Comparison of ENCODE assay signal across 14 cellular contexts in the genomic region with DNA sequence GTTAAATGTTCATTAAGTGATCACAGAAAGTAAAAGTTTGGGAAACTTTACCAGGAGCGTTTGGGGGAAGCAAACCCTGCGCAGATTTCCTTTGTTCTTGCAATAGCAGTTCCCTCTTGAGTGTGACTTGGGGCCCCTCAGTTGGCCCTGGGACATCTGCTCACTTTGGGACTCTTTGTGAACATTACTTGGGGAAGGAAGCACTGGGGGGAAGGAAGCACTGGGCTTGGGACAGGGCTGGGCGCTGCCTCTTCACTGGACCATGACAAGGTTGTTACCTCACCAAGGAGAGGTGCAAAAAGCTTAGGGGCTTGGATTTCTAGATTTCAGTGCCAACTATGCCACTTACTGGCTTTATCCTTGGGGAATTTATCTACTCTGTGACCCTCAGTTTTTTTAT.
"Had no signal": no experiment of that assay in that cellular context is flagged by ENCODE, and none has a peak within 500 bp of the region (broad histone marks: within the 10 kb centered on the region; RNA-seq: fewer than 3 reads in every experiment).

No MANE protein-coding gene starts in this region.

- H3K4me1 Mint-ChIP-seq: activated CD4-positive, alpha-beta T cell treated with anti-CD3 and anti-CD28 coated beads, Interleukin-2, amount 10 ng/mL, durations not matched to agents 7 days and 5 days; activated naive CD4-positive, alpha-beta T cell treated with anti-CD3 and anti-CD28 coated beads, Interleukin-2, amount 50 U/mL, for 24 hours; activated T-helper 17 cell treated with anti-CD3 and anti-CD28 coated beads, Interleukin-2, amount 50 U/mL, for 72 hours; nephron had no signal

- H3K9me3 ChIP-seq: psoas muscle had no signal

- H3K4me1 ChIP-seq: psoas muscle had no signal

- H3K4me3 Mint-ChIP-seq: activated CD4-positive, alpha-beta T cell treated with anti-CD3 and anti-CD28 coated beads, Interleukin-2, amount 10 ng/mL, durations not matched to agents 7 days and 5 days; activated naive CD4-positive, alpha-beta T cell treated with anti-CD3 and anti-CD28 coated beads, Interleukin-2, amount 50 U/mL, for 24 hours; activated T-helper 17 cell treated with anti-CD3 and anti-CD28 coated beads, Interleukin-2, amount 50 U/mL, for 72 hours; brain; nephron had no signal

- H3K27ac ChIP-seq: psoas muscle had no signal

- H3K4me3 ChIP-seq: psoas muscle had no signal

- DNase-seq: activated CD4-positive, alpha-beta T cell treated with anti-CD3 and anti-CD28 coated beads, Interleukin-2, amount 10 ng/mL, durations not matched to agents 7 days and 5 days; activated T-cell treated with anti-CD3 and anti-CD28 coated beads for 4 hours; amygdala; hippocampal formation; mammary epithelial cell; occipital lobe; psoas muscle; stimulated activated CD4-positive, alpha-beta T cell treated with anti-CD3 and anti-CD28 coated beads, Interleukin-2, amount 100 ng/mL, for 48 hours; stimulated activated naive CD4-positive, alpha-beta T cell treated with Interleukin-2 at 50 U/mL for 16 hours; T-helper 1 cell had no signal

- ATAC-seq: activated T-helper 17 cell treated with anti-CD3 and anti-CD28 coated beads, Interleukin-2, amount 50 U/mL, for 72 hours; psoas muscle had no signal

- H3K36me3 Mint-ChIP-seq: brain had no signal

- H3K9me3 Mint-ChIP-seq: activated CD4-positive, alpha-beta T cell treated with anti-CD3 and anti-CD28 coated beads, Interleukin-2, amount 10 ng/mL, durations not matched to agents 7 days and 5 days; activated naive CD4-positive, alpha-beta T cell treated with anti-CD3 and anti-CD28 coated beads, Interleukin-2, amount 50 U/mL, for 24 hours; activated T-helper 17 cell treated with anti-CD3 and anti-CD28 coated beads, Interleukin-2, amount 50 U/mL, for 72 hours; nephron had no signal

- H3K27ac Mint-ChIP-seq: activated CD4-positive, alpha-beta T cell treated with anti-CD3 and anti-CD28 coated beads, Interleukin-2, amount 10 ng/mL, durations not matched to agents 7 days and 5 days; activated naive CD4-positive, alpha-beta T cell treated with anti-CD3 and anti-CD28 coated beads, Interleukin-2, amount 50 U/mL, for 24 hours; activated T-helper 17 cell treated with anti-CD3 and anti-CD28 coated beads, Interleukin-2, amount 50 U/mL, for 72 hours; brain; nephron had no signal
